Comparison of ENCODE assay signal across 41 cellular contexts in genomic region chr15:27019687-27020086, GRCh38. TPM values are rescaled to one million over a fixed set of nuclear protein-coding genes. Genes with fewer than 3 reads are reported as not detected.
"Had no signal": no experiment of that assay in that cellular context is flagged by ENCODE, and none has a peak within 500 bp of the region (broad histone marks: within the 10 kb centered on the region; RNA-seq: fewer than 3 reads in every experiment).

No MANE protein-coding gene starts in this region.

- H3K36me3 Mint-ChIP-seq: activated naive CD4-positive, alpha-beta T cell treated with anti-CD3 and anti-CD28 coated beads, Interleukin-2, amount 50 U/mL, for 24 hours; activated naive CD8-positive, alpha-beta T cell; activated naive CD8-positive, alpha-beta T cell treated with anti-CD3 and anti-CD28 coated beads for 36 hours; activated naive CD8-positive, alpha-beta T cell treated with anti-CD3 and anti-CD28 coated beads, Interleukin-2, amount 10 ng/mL, durations not matched to agents 7 days and 5 days; brain had no signal

- H3K27ac Mint-ChIP-seq: activated naive CD4-positive, alpha-beta T cell treated with anti-CD3 and anti-CD28 coated beads for 36 hours; activated naive CD4-positive, alpha-beta T cell treated with anti-CD3 and anti-CD28 coated beads, Interleukin-2, amount 50 U/mL, for 72 hours; activated naive CD8-positive, alpha-beta T cell; activated naive CD8-positive, alpha-beta T cell treated with anti-CD3 and anti-CD28 coated beads for 36 hours; activated naive CD8-positive, alpha-beta T cell treated with anti-CD3 and anti-CD28 coated beads, Interleukin-2, amount 10 ng/mL, durations not matched to agents 7 days and 5 days; activated naive CD8-positive, alpha-beta T cell treated with anti-CD3 and anti-CD28 coated beads, Interleukin-2, amount 50 U/mL, for 24 hours; activated T-cell treated with anti-CD3 and anti-CD28 coated beads, Interleukin-2, amount 50 U/mL, for 24 hours; activated T-cell treated with anti-CD3 and anti-CD28 coated beads, Interleukin-2, amount 50 U/mL, for 72 hours; activated T-helper 1 cell treated with anti-CD3 and anti-CD28 coated beads, Interleukin-12 subunit alpha, Interleukin-12 subunit beta, Interleukin-2, Interleukin-4 antibody, amounts not matched to agents 30 ng/mL and 10 ng/mL and 1 ng/mL, durations not matched to agents 14 hours and 24 hours and 36 hours; activated T-helper 17 cell treated with anti-CD3 and anti-CD28 coated beads, Interleukin-2, amount 50 U/mL, for 72 hours; activated T-helper 2 cell treated with anti-CD3 and anti-CD28 coated beads, Interferon-gamma antibody, Interleukin-2, Interleukin-4, amounts not matched to agents 10 μg/mL and 5 μg/mL and 100 μg/mL, durations not matched to agents 14 hours and 24 hours and 36 hours; brain had no signal

- FAIRE-seq: astrocyte, bronchial epithelial cell had no signal

- H3K27me3 Mint-ChIP-seq: activated naive CD8-positive, alpha-beta T cell treated with anti-CD3 and anti-CD28 coated beads, Interleukin-2, amount 10 ng/mL, durations not matched to agents 7 days and 5 days; activated naive CD8-positive, alpha-beta T cell treated with anti-CD3 and anti-CD28 coated beads, Interleukin-2, amount 50 U/mL, for 24 hours; brain; central memory CD8-positive, alpha-beta T cell had no signal

- ATAC-seq: activated naive CD4-positive, alpha-beta T cell treated with anti-CD3 and anti-CD28 coated beads, Interleukin-2, amount 50 U/mL, for 72 hours; activated naive CD8-positive, alpha-beta T cell treated with anti-CD3 and anti-CD28 coated beads, Interleukin-2, amount 50 U/mL, for 24 hours; activated T-cell treated with anti-CD3 and anti-CD28 coated beads, Interleukin-2, amount 50 U/mL, for 4 hours; activated T-cell treated with anti-CD3 and anti-CD28 coated beads, Interleukin-2, amount 50 U/mL, for 72 hours; activated T-helper 17 cell treated with anti-CD3 and anti-CD28 coated beads, Interleukin-2, amount 50 U/mL, for 72 hours; body of pancreas had no signal

- H3K27ac ChIP-seq: adrenal gland, ascending aorta, body of pancreas, brain microvascular endothelial cell, breast epithelium, cardiac muscle cell had no signal

- H3K4me3 ChIP-seq: adrenal gland, ascending aorta, body of pancreas, breast epithelium, cardiac muscle cell had no signal

- H3K4me1 ChIP-seq: adrenal gland, ascending aorta, body of pancreas, breast epithelium had no signal

- H3K4me1 Mint-ChIP-seq: activated naive CD4-positive, alpha-beta T cell treated with anti-CD3 and anti-CD28 coated beads, Interleukin-2, amount 50 U/mL, for 24 hours; activated naive CD8-positive, alpha-beta T cell treated with anti-CD3 and anti-CD28 coated beads for 36 hours; activated naive CD8-positive, alpha-beta T cell treated with anti-CD3 and anti-CD28 coated beads, Interleukin-2, amount 10 ng/mL, durations not matched to agents 7 days and 5 days; activated naive CD8-positive, alpha-beta T cell treated with anti-CD3 and anti-CD28 coated beads, Interleukin-2, amount 50 U/mL, for 24 hours; activated T-helper 17 cell treated with anti-CD3 and anti-CD28 coated beads, Interleukin-2, amount 50 U/mL, for 72 hours; brain; central memory CD8-positive, alpha-beta T cell had no signal

- H3K4me3 Mint-ChIP-seq: activated naive CD4-positive, alpha-beta T cell treated with anti-CD3 and anti-CD28 coated beads for 36 hours; activated naive CD4-positive, alpha-beta T cell treated with anti-CD3 and anti-CD28 coated beads, Interleukin-2, amount 50 U/mL, for 24 hours; activated naive CD8-positive, alpha-beta T cell; activated naive CD8-positive, alpha-beta T cell treated with anti-CD3 and anti-CD28 coated beads for 36 hours; activated naive CD8-positive, alpha-beta T cell treated with anti-CD3 and anti-CD28 coated beads, Interleukin-2, amount 10 ng/mL, durations not matched to agents 7 days and 5 days; activated naive CD8-positive, alpha-beta T cell treated with anti-CD3 and anti-CD28 coated beads, Interleukin-2, amount 50 U/mL, for 24 hours; activated T-cell treated with anti-CD3 and anti-CD28 coated beads, Interleukin-2, amount 50 U/mL, for 24 hours; activated T-cell treated with anti-CD3 and anti-CD28 coated beads, Interleukin-2, amount 50 U/mL, for 4 hours; activated T-cell treated with anti-CD3 and anti-CD28 coated beads, Interleukin-2, amount 50 U/mL, for 72 hours; activated T-helper 1 cell treated with anti-CD3 and anti-CD28 coated beads, Interleukin-12 subunit alpha, Interleukin-12 subunit beta, Interleukin-2, Interleukin-4 antibody, amounts not matched to agents 30 ng/mL and 10 ng/mL and 1 ng/mL, durations not matched to agents 14 hours and 24 hours and 36 hours; activated T-helper 17 cell treated with anti-CD3 and anti-CD28 coated beads, Interleukin-2, amount 50 U/mL, for 72 hours; brain; central memory CD8-positive, alpha-beta T cell had no signal

- H3K9me3 Mint-ChIP-seq: activated naive CD8-positive, alpha-beta T cell treated with anti-CD3 and anti-CD28 coated beads, Interleukin-2, amount 10 ng/mL, durations not matched to agents 7 days and 5 days; activated T-helper 1 cell treated with anti-CD3 and anti-CD28 coated beads, Interleukin-12 subunit alpha, Interleukin-12 subunit beta, Interleukin-2, Interleukin-4 antibody, amounts not matched to agents 30 ng/mL and 10 ng/mL and 1 ng/mL, durations not matched to agents 14 hours and 24 hours and 36 hours; activated T-helper 2 cell treated with anti-CD3 and anti-CD28 coated beads, Interferon-gamma antibody, Interleukin-2, Interleukin-4, amounts not matched to agents 10 μg/mL and 5 μg/mL and 100 μg/mL, durations not matched to agents 14 hours and 24 hours and 36 hours had no signal

- H3K9me3 ChIP-seq: adrenal gland, ascending aorta, body of pancreas had no signal

- H3K36me3 ChIP-seq: adrenal gland, ascending aorta, brain microvascular endothelial cell, breast epithelium, cardiac muscle cell had no signal

- DNase-seq: activated effector memory CD4-positive, alpha-beta T cell treated with anti-CD3 and anti-CD28 coated beads, Interleukin-2, amount 50 U/mL, for 16 hours; activated effector memory CD4-positive, alpha-beta T cell treated with Interleukin-2 at 50 U/mL for 16 hours; activated gamma-delta T cell; activated gamma-delta T cell treated with Interleukin-2 at 50 U/mL for 16 hours; activated naive CD4-positive, alpha-beta T cell; activated naive CD4-positive, alpha-beta T cell treated with anti-CD3 and anti-CD28 coated beads for 36 hours; activated naive CD4-positive, alpha-beta T cell treated with anti-CD3 and anti-CD28 coated beads, Interleukin-2, amount 50 U/mL, for 16 hours; activated naive CD4-positive, alpha-beta T cell treated with Interleukin-2 at 50 U/mL for 16 hours; activated naive CD8-positive, alpha-beta T cell treated with anti-CD3 and anti-CD28 coated beads for 36 hours; activated naive CD8-positive, alpha-beta T cell treated with anti-CD3 and anti-CD28 coated beads, Interleukin-2, amount 10 ng/mL, durations not matched to agents 7 days and 5 days; activated naive CD8-positive, alpha-beta T cell treated with anti-CD3 and anti-CD28 coated beads, Interleukin-2, amount 50 U/mL, for 24 hours; activated T-cell treated with anti-CD3 and anti-CD28 coated beads, Interleukin-2, amount 50 U/mL, for 1 hour; activated T-cell treated with anti-CD3 and anti-CD28 coated beads, Interleukin-2, amount 50 U/mL, for 24 hours; activated T-cell treated with anti-CD3 and anti-CD28 coated beads, Interleukin-2, amount 50 U/mL, for 4 hours; activated T-cell treated with anti-CD3 and anti-CD28 coated beads, Interleukin-2, amount 50 U/mL, for 48 hours; activated T-cell treated with anti-CD3 and anti-CD28 coated beads, Interleukin-2, amount 50 U/mL, for 72 hours; adrenal gland; amniotic stem cell; amygdala; anterior cingulate cortex; aorta; body of pancreas; brain microvascular endothelial cell; caudate nucleus; central memory CD4-positive, alpha-beta T cell; cerebellar nuclear complex had no signal

- H3K27me3 ChIP-seq: adrenal gland, ascending aorta, body of pancreas, brain microvascular endothelial cell, breast epithelium, cardiac muscle cell had no signal

RNA-seq across cellular contexts. Expression of gene GABRG3, which starts 48.7 kb away (rescaled TPM):
- total RNA-seq: activated naive CD4-positive, alpha-beta T cell treated with anti-CD3 and anti-CD28 coated beads for 36 hours; activated naive CD4-positive, alpha-beta T cell treated with anti-CD3 and anti-CD28 coated beads, Interleukin-2, amount 50 U/mL, for 72 hours; activated naive CD8-positive, alpha-beta T cell treated with anti-CD3 and anti-CD28 coated beads for 36 hours; activated naive CD8-positive, alpha-beta T cell treated with anti-CD3 and anti-CD28 coated beads, Interleukin-2, amount 10 ng/mL, durations not matched to agents 7 days and 5 days; activated T-cell treated with anti-CD3 and anti-CD28 coated beads, Interleukin-2, amount 50 U/mL, for 4 hours; activated T-cell treated with anti-CD3 and anti-CD28 coated beads, Interleukin-2, amount 50 U/mL, for 72 hours; activated T-helper 1 cell treated with anti-CD3 and anti-CD28 coated beads, Interleukin-12 subunit alpha, Interleukin-12 subunit beta, Interleukin-2, Interleukin-4 antibody, amounts not matched to agents 30 ng/mL and 10 ng/mL and 1 ng/mL, durations not matched to agents 14 hours and 24 hours and 36 hours; activated T-helper 17 cell treated with anti-CD3 and anti-CD28 coated beads, Interleukin-2, amount 50 U/mL, for 72 hours; activated T-helper 2 cell treated with anti-CD3 and anti-CD28 coated beads, Interferon-gamma antibody, Interleukin-2, Interleukin-4, amounts not matched to agents 10 μg/mL and 5 μg/mL and 100 μg/mL, durations not matched to agents 14 hours and 24 hours and 36 hours; aorta; ascending aorta; body of pancreas; bronchial epithelial cell; cardiac muscle cell; chondrocyte had no signal
- polyA plus RNA-seq: adipose tissue, aorta, cardiac muscle cell had no signal
